ENCODE assay signal across 1 cellular context in genomic region chr22:32532819-32533128, GRCh38.
TF ChIP-seq lines count a peak whose summit lies in the region.

No MANE protein-coding gene starts in this region.

TF ChIP-seq in HepG2, 621 proteins besides CTCF, POLR2A, EP300 and RAD21 (continued from another document and continues in another):
- TF ChIP-seq ZNF646 (CRISPR knock-in tag; IDR thresholded peaks at IDR 0.05) (no peak), ZNF10 (CRISPR knock-in tag; IDR thresholded peaks at IDR 0.05; ENCODE audit: borderline replicate concordance, low read depth) (no peak), SIX1 (CRISPR knock-in tag; IDR thresholded peaks at IDR 0.05; ENCODE audit: borderline replicate concordance) (no peak), CREM (IDR thresholded peaks at IDR 0.05) (no peak), CREM (CRISPR knock-in tag; IDR thresholded peaks at IDR 0.05) (no peak), ZNF674 (CRISPR knock-in tag; IDR thresholded peaks at IDR 0.05; ENCODE audit: low read depth) (no peak), ZNF235 (CRISPR knock-in tag; IDR thresholded peaks at IDR 0.05; ENCODE audit: borderline replicate concordance) (no peak), ATF7 (IDR thresholded peaks at IDR 0.05) (no peak), ATF7 (CRISPR knock-in tag; IDR thresholded peaks at IDR 0.05) (no peak), ATM (IDR thresholded peaks at IDR 0.05; ENCODE audit: borderline replicate concordance) (no peak), TRAFD1 (CRISPR knock-in tag; IDR thresholded peaks at IDR 0.05; ENCODE audit: borderline replicate concordance) (no peak), TAF15 (IDR thresholded peaks at IDR 0.05; ENCODE audit: low read depth, low read length, poor library complexity, severe bottlenecking) (no peak), GLMP (CRISPR knock-in tag; IDR thresholded peaks at IDR 0.05; ENCODE audit: borderline replicate concordance) (no peak), CENPT (CRISPR knock-in tag; IDR thresholded peaks at IDR 0.05; ENCODE audit: low read depth) (no peak), POGK (CRISPR knock-in tag; conservative IDR thresholded peaks at IDR 0.05) (no peak), HES4 (CRISPR knock-in tag; IDR thresholded peaks at IDR 0.05; ENCODE audit: borderline replicate concordance) (no peak), FOXA3 (CRISPR knock-in tag; IDR thresholded peaks at IDR 0.05) (no peak), ZNF777 (CRISPR knock-in tag; IDR thresholded peaks at IDR 0.05) (no peak), MLX (CRISPR knock-in tag; IDR thresholded peaks at IDR 0.05) (no peak), TGIF2 (CRISPR knock-in tag; IDR thresholded peaks at IDR 0.05) (no peak), ZNF143 (CRISPR knock-in tag; IDR thresholded peaks at IDR 0.05) (no peak; the same call in 1 of the 2 replicates), BATF2 (CRISPR knock-in tag; IDR thresholded peaks at IDR 0.05) (0 out of 2 replicates have a peak, but pooled peaks have one; percentile 78), RNF2 (conservative IDR thresholded peaks at IDR 0.05; ENCODE audit: low read depth) (no peak), DNMT1 (CRISPR knock-in tag; IDR thresholded peaks at IDR 0.05) (no peak), DR1 (CRISPR knock-in tag; IDR thresholded peaks at IDR 0.05) (no peak), SUZ12 (IDR thresholded peaks at IDR 0.05; ENCODE audit: low read depth, low read length) (no peak), PTBP1 (IDR thresholded peaks at IDR 0.05; ENCODE audit: low read depth, low read length, poor library complexity, severe bottlenecking) (no peak), NBN (conservative IDR thresholded peaks at IDR 0.05) (no peak), TBL1XR1 (IDR thresholded peaks at IDR 0.05; ENCODE audit: borderline replicate concordance, low read length, partially characterized antibody) (no peak), ONECUT2 (CRISPR knock-in tag; IDR thresholded peaks at IDR 0.05) (no peak), ZNF44 (CRISPR knock-in tag; IDR thresholded peaks at IDR 0.05) (no peak), THAP9 (CRISPR knock-in tag; IDR thresholded peaks at IDR 0.05; ENCODE audit: borderline replicate concordance) (no peak)
- TF ChIP-seq, protein P1, sequence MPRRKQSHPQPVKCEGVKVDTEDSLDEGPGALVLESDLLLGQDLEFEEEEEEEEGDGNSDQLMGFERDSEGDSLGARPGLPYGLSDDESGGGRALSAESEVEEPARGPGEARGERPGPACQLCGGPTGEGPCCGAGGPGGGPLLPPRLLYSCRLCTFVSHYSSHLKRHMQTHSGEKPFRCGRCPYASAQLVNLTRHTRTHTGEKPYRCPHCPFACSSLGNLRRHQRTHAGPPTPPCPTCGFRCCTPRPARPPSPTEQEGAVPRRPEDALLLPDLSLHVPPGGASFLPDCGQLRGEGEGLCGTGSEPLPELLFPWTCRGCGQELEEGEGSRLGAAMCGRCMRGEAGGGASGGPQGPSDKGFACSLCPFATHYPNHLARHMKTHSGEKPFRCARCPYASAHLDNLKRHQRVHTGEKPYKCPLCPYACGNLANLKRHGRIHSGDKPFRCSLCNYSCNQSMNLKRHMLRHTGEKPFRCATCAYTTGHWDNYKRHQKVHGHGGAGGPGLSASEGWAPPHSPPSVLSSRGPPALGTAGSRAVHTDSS (CRISPR knock-in tag; conservative IDR thresholded peaks at IDR 0.05), result no peak
- TF ChIP-seq, protein P2, sequence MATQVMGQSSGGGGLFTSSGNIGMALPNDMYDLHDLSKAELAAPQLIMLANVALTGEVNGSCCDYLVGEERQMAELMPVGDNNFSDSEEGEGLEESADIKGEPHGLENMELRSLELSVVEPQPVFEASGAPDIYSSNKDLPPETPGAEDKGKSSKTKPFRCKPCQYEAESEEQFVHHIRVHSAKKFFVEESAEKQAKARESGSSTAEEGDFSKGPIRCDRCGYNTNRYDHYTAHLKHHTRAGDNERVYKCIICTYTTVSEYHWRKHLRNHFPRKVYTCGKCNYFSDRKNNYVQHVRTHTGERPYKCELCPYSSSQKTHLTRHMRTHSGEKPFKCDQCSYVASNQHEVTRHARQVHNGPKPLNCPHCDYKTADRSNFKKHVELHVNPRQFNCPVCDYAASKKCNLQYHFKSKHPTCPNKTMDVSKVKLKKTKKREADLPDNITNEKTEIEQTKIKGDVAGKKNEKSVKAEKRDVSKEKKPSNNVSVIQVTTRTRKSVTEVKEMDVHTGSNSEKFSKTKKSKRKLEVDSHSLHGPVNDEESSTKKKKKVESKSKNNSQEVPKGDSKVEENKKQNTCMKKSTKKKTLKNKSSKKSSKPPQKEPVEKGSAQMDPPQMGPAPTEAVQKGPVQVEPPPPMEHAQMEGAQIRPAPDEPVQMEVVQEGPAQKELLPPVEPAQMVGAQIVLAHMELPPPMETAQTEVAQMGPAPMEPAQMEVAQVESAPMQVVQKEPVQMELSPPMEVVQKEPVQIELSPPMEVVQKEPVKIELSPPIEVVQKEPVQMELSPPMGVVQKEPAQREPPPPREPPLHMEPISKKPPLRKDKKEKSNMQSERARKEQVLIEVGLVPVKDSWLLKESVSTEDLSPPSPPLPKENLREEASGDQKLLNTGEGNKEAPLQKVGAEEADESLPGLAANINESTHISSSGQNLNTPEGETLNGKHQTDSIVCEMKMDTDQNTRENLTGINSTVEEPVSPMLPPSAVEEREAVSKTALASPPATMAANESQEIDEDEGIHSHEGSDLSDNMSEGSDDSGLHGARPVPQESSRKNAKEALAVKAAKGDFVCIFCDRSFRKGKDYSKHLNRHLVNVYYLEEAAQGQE (IDR thresholded peaks at IDR 0.05; ENCODE audit: borderline replicate concordance in 1 of 2, low read depth in 1 of 2, low read length in 2 of 2), result no peak
- TF ChIP-seq, protein P3, sequence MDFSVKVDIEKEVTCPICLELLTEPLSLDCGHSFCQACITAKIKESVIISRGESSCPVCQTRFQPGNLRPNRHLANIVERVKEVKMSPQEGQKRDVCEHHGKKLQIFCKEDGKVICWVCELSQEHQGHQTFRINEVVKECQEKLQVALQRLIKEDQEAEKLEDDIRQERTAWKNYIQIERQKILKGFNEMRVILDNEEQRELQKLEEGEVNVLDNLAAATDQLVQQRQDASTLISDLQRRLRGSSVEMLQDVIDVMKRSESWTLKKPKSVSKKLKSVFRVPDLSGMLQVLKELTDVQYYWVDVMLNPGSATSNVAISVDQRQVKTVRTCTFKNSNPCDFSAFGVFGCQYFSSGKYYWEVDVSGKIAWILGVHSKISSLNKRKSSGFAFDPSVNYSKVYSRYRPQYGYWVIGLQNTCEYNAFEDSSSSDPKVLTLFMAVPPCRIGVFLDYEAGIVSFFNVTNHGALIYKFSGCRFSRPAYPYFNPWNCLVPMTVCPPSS (IDR thresholded peaks at IDR 0.05), result no peak
- TF ChIP-seq, protein P4, sequence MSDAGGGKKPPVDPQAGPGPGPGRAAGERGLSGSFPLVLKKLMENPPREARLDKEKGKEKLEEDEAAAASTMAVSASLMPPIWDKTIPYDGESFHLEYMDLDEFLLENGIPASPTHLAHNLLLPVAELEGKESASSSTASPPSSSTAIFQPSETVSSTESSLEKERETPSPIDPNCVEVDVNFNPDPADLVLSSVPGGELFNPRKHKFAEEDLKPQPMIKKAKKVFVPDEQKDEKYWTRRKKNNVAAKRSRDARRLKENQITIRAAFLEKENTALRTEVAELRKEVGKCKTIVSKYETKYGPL (CRISPR knock-in tag; IDR thresholded peaks at IDR 0.05), result no peak
